ENCODE assay signal across 21 cellular contexts in genomic region chr2:37784071-37784758, GRCh38.
"Had no signal": no experiment of that assay in that cellular context is flagged by ENCODE, and none has a peak within 500 bp of the region (broad histone marks: within the 10 kb centered on the region; RNA-seq: fewer than 3 reads in every experiment).

No MANE protein-coding gene starts in this region.

- DNase-seq: activated CD4-positive, alpha-beta T cell treated with anti-CD3 and anti-CD28 coated beads, Interleukin-2, amount 50 U/mL, for 48 hours; activated CD4-positive, CD25-positive, alpha-beta regulatory T cell treated with anti-CD3 and anti-CD28 coated beads, Interleukin-2, amount 50 U/mL, for 72 hours; activated CD8-positive, alpha-beta memory T cell treated with anti-CD3 and anti-CD28 coated beads, Interleukin-2, amount 10 ng/mL, durations not matched to agents 7 days and 5 days; activated gamma-delta T cell; activated naive CD8-positive, alpha-beta T cell treated with anti-CD3 and anti-CD28 coated beads for 36 hours; activated T-cell treated with anti-CD3 and anti-CD28 coated beads, Interleukin-2, amount 50 U/mL, for 24 hours; endodermal cell; esophagus squamous epithelium; heart left ventricle; left colon; natural killer cell; nucleus accumbens; psoas muscle; right lobe of liver; spleen; stimulated activated CD4-positive, alpha-beta T cell treated with anti-CD3 and anti-CD28 coated beads, Interleukin-1b, Interleukin-23, amount 100 ng/mL, for 48 hours; stimulated activated naive CD4-positive, alpha-beta T cell; substantia nigra; upper lobe of right lung had no signal

- H3K27me3 ChIP-seq: foreskin keratinocyte, heart left ventricle, right lobe of liver, spleen, upper lobe of right lung had no signal

- H3K4me3 ChIP-seq: esophagus squamous epithelium, heart left ventricle, lung, psoas muscle, right lobe of liver, spleen, upper lobe of right lung had no signal

- H3K9me3 ChIP-seq: right lobe of liver had no signal

- H3K27ac ChIP-seq: foreskin keratinocyte, psoas muscle, right lobe of liver, upper lobe of right lung had no signal

- H3K4me3 Mint-ChIP-seq: activated CD8-positive, alpha-beta memory T cell treated with anti-CD3 and anti-CD28 coated beads, Interleukin-2, amount 10 ng/mL, durations not matched to agents 7 days and 5 days; activated naive CD8-positive, alpha-beta T cell treated with anti-CD3 and anti-CD28 coated beads for 36 hours; activated T-cell treated with anti-CD3 and anti-CD28 coated beads, Interleukin-2, amount 50 U/mL, for 24 hours; endodermal cell; natural killer cell had no signal

- H3K36me3 ChIP-seq: esophagus squamous epithelium, heart left ventricle, right lobe of liver, spleen, upper lobe of right lung had no signal

- H3K4me1 Mint-ChIP-seq: activated CD8-positive, alpha-beta memory T cell treated with anti-CD3 and anti-CD28 coated beads, Interleukin-2, amount 10 ng/mL, durations not matched to agents 7 days and 5 days; activated naive CD8-positive, alpha-beta T cell treated with anti-CD3 and anti-CD28 coated beads for 36 hours; endodermal cell; natural killer cell had no signal

- H3K27me3 Mint-ChIP-seq: activated CD8-positive, alpha-beta memory T cell treated with anti-CD3 and anti-CD28 coated beads, Interleukin-2, amount 10 ng/mL, durations not matched to agents 7 days and 5 days; activated naive CD8-positive, alpha-beta T cell treated with anti-CD3 and anti-CD28 coated beads for 36 hours; activated T-cell treated with anti-CD3 and anti-CD28 coated beads, Interleukin-2, amount 50 U/mL, for 24 hours had no signal

- H3K27ac Mint-ChIP-seq: activated CD8-positive, alpha-beta memory T cell treated with anti-CD3 and anti-CD28 coated beads, Interleukin-2, amount 10 ng/mL, durations not matched to agents 7 days and 5 days; activated naive CD8-positive, alpha-beta T cell treated with anti-CD3 and anti-CD28 coated beads for 36 hours; activated T-cell treated with anti-CD3 and anti-CD28 coated beads, Interleukin-2, amount 50 U/mL, for 24 hours; endodermal cell; natural killer cell had no signal
